Comparison of ENCODE assay signal across 8 cellular contexts in the genomic region with DNA sequence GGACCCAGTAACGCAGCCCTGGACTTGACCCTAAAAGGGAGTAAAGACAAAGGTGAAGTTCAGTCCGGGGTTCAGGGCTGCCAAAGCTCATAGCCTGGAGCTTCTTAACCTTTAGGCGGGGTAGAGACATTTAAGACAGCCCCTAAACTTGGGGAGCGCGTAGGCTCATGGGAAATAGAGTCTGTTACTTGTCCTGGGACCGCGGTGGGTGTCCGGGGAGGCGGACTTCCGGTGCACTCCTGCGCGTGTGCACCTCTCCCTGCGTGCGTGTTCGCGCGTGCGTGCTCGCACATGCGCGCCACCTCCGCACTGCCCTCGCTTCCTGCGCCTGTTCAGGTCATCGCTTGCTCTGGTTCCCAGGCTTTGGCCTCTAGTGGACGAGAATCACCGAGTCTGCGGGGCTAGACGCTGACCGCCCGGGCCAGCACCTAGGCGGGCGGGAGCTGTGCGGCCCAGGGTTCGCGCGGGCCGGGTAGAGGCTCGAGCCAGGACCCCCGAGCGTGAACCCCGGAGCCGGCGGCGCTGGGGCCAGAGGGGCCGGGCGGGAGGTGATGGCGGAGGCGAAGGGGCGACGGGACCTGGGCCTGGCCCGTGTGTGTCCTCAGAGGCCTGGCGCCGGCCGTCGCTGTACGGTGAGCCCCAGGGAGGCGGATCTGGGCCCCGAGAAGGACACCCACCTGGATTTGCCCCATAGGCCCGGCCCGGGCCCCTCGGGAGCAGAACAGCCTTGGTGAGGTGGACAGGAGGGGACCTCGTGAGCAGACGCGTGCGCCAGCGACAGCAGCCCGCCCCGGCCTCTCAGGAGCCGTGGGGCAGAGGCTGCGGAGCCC. TPM values are rescaled to one million over a fixed set of nuclear protein-coding genes. Genes with fewer than 3 reads are reported as not detected.
A peak's percentile ranks its signal among the peaks of the same experiment; 100 is the strongest.
DNase-seq lines count a peak whose midpoint lies in the region; TF ChIP-seq lines count a peak whose summit lies in the region.
"Not testable (repeated sequence)": the region's sequence is repeated elsewhere in the genome, so short reads cannot be mapped to it uniquely, and the experiment has no call there.

No MANE protein-coding gene starts in this region.

- not testable (repeated sequence) for H2BK5ac ChIP-seq in H9 (ENCODE audit: insufficient read length, low read length)

- H4K5ac ChIP-seq in H9 (ENCODE audit: insufficient read length, low read depth, low read length), result not testable (repeated sequence)

- not testable (repeated sequence) for H4K20me1 ChIP-seq in H9 (ENCODE audit: control insufficient read depth, insufficient read depth, insufficient read length); Loucy (ENCODE audit: insufficient read depth, low read length, poor library complexity, severe bottlenecking); neural cell (ENCODE audit: insufficient read depth)

- H3K23ac ChIP-seq in H9 (ENCODE audit: insufficient read length, low read depth, low read length), result not testable (repeated sequence)

- not testable (repeated sequence) for H3K4ac ChIP-seq in H9 (ENCODE audit: low read depth, low read length)

- H2BK20ac ChIP-seq in H9 (ENCODE audit: low read depth, low read length, poor library complexity, severe bottlenecking), result not testable (repeated sequence)

- H3K27ac Mint-ChIP-seq in H9, result peak overlapping the region in 2 of 3 experiments; percentile 79 to 84; a peak in 2 of 7 replicates
- H3K27ac Mint-ChIP-seq in stimulated activated naive CD8-positive, alpha-beta T cell treated with anti-CD3 and anti-CD28 coated beads, Interleukin-15, Interleukin-2, amounts not matched to agents 100 ng/mL and 50 ng/mL, for 24 hours, result peak overlapping the region; percentile 90

- H3K9ac ChIP-seq in ES-I3 (ENCODE audit: low read depth, low read length) (peak overlapping the region; percentile 75), H9 (ENCODE audit: extremely low read depth, insufficient read length, low read length) (peak overlapping the region; percentile 17), Loucy (ENCODE audit: low read depth, low read length, poor library complexity, severe bottlenecking) (peak overlapping the region; percentile 87), neural cell (ENCODE audit: low read length) (peak overlapping the region; percentile 78)

- TF ChIP-seq POLR2A in Raji (IDR thresholded peaks at IDR 0.05; ENCODE audit: insufficient read depth, low read depth, low read length), result peak; percentile 81

- H2BK120ac ChIP-seq in H9 (ENCODE audit: low read depth, low read length, poor library complexity, severe bottlenecking), result not testable (repeated sequence)

- not testable (repeated sequence) for H3K9me3 Mint-ChIP-seq in H9; stimulated activated naive CD8-positive, alpha-beta T cell treated with anti-CD3 and anti-CD28 coated beads, Interleukin-15, Interleukin-2, amounts not matched to agents 100 ng/mL and 50 ng/mL, for 24 hours

- TF ChIP-seq CTCF in H9 (conservative IDR thresholded peaks at IDR 0.05); Loucy (conservative IDR thresholded peaks at IDR 0.05; ENCODE audit: low read length); fibroblast of villous mesenchyme (IDR thresholded peaks at IDR 0.05; ENCODE audit: insufficient read depth, low read depth, low read length); neural cell (IDR thresholded peaks at IDR 0.05; ENCODE audit: poor library complexity, severe bottlenecking): not testable (repeated sequence)

- H3T11ph ChIP-seq in H9 (ENCODE audit: low read length), result not testable (repeated sequence)

- H3K27me3 Mint-ChIP-seq in H9 (ENCODE audit: low read depth); stimulated activated naive CD8-positive, alpha-beta T cell treated with anti-CD3 and anti-CD28 coated beads, Interleukin-15, Interleukin-2, amounts not matched to agents 100 ng/mL and 50 ng/mL, for 24 hours: not testable (repeated sequence)

- H4K8ac ChIP-seq in H9 (replicated peaks; ENCODE audit: insufficient read length, low read depth, low read length), result not testable (repeated sequence)

- WGBS in H9 (ENCODE audit: extremely low coverage, insufficient read length, low lambda C conversion rate), result no CpG with 5 or more reads among the region's 71 CpGs

- H2AFZ ChIP-seq in H9 (ENCODE audit: low read length); neural cell (ENCODE audit: low read depth, low read length): not testable (repeated sequence)
- peak overlapping the region; percentile 81; the same call in 1 of the 2 replicates for H2AFZ ChIP-seq in Loucy (ENCODE audit: low read length)

- not testable (repeated sequence) for H3K14ac ChIP-seq in H9 (ENCODE audit: insufficient read depth, low read length)

- H2BK12ac ChIP-seq in H9 (ENCODE audit: insufficient read length, low read depth, low read length), result not testable (repeated sequence)

- H3K4me2 ChIP-seq in H9 (ENCODE audit: insufficient read depth, insufficient read length, low read length), result peak overlapping the region; percentile 44
- H3K4me2 ChIP-seq in Loucy (ENCODE audit: low read depth, low read length, poor library complexity, severe bottlenecking), result peak overlapping the region; percentile 84
- not testable (repeated sequence) for H3K4me2 ChIP-seq in neural cell (ENCODE audit: low read length)

- H3K9me2 ChIP-seq in Loucy (replicated peaks; ENCODE audit: low read depth, low read length); neural cell (ENCODE audit: insufficient read depth, low read length): not testable (repeated sequence)

- H3K79me1 ChIP-seq in H9 (ENCODE audit: insufficient read depth, low read depth, low read length, poor library complexity, severe bottlenecking), result not testable (repeated sequence)

- H3K36me3 Mint-ChIP-seq in H9 (ENCODE audit: insufficient read depth in 1 of 3, low read depth in 3 of 3), result peaks cover 4 to 11% (median 9%) of the 10 kb centered on the region in 3 experiments; a peak in 6 of 7 replicates
- H3K36me3 Mint-ChIP-seq in stimulated activated naive CD8-positive, alpha-beta T cell treated with anti-CD3 and anti-CD28 coated beads, Interleukin-15, Interleukin-2, amounts not matched to agents 100 ng/mL and 50 ng/mL, for 24 hours (ENCODE audit: low read depth), result peaks cover 24% of the 10 kb centered on the region

- peak; percentile 96 for DNase-seq in H9
- peak; percentile 93 for DNase-seq in activated effector memory CD4-positive, alpha-beta T cell treated with anti-CD3 and anti-CD28 coated beads, Interleukin-2, amount 50 U/mL, for 16 hours
- peak; percentile 89 for DNase-seq in fibroblast of villous mesenchyme (ENCODE audit: low read depth)

- H3K56ac ChIP-seq in H9 (ENCODE audit: insufficient read length, low read depth, low read length), result not testable (repeated sequence)

- H3K27me3 ChIP-seq in H9 (ENCODE audit: insufficient read depth, low read length); Loucy (ENCODE audit: insufficient read depth, low read length, poor library complexity, severe bottlenecking); neural cell (ENCODE audit: insufficient read depth, low read depth, low read length): not testable (repeated sequence)

- H3K4me1 Mint-ChIP-seq in H9, result not testable (repeated sequence)
- H3K4me1 Mint-ChIP-seq in stimulated activated naive CD8-positive, alpha-beta T cell treated with anti-CD3 and anti-CD28 coated beads, Interleukin-15, Interleukin-2, amounts not matched to agents 100 ng/mL and 50 ng/mL, for 24 hours (ENCODE audit: low read depth), result peaks cover 28% of the 10 kb centered on the region

- H3K23me2 ChIP-seq in H9 (ENCODE audit: insufficient read length, low read depth, low read length, poor library complexity, severe bottlenecking), result not testable (repeated sequence)

- not testable (repeated sequence) for H3K79me2 ChIP-seq in H9 (ENCODE audit: insufficient read depth, low read length); neural cell (replicated peaks; ENCODE audit: insufficient read depth, low read length)
- H3K79me2 ChIP-seq in Loucy (ENCODE audit: insufficient read depth, low read length), result peaks cover 30% of the 10 kb centered on the region

- not testable (repeated sequence) for H4K91ac ChIP-seq in H9 (ENCODE audit: insufficient read length, low read depth, low read length)

- not testable (repeated sequence) for H3F3A ChIP-seq in Loucy (ENCODE audit: low read depth); neural cell (ENCODE audit: insufficient read depth, low read length, poor library complexity, severe bottlenecking)

- not testable (repeated sequence) for H3K36me3 ChIP-seq in ES-I3 (ENCODE audit: insufficient read depth, low read length); Loucy (ENCODE audit: insufficient read depth, low read length); neural cell (ENCODE audit: insufficient read depth, low read length)

- H2BK15ac ChIP-seq in H9 (ENCODE audit: low read depth, low read length), result not testable (repeated sequence)

- H3K18ac ChIP-seq in H9 (ENCODE audit: insufficient read length, low read depth, low read length), result not testable (repeated sequence)

- peak; percentile 13 for TF ChIP-seq EP300 in neural cell (conservative IDR thresholded peaks at IDR 0.05; ENCODE audit: poor library complexity, severe bottlenecking)

- H3K4me3 Mint-ChIP-seq in H9, result peak overlapping the region; percentile 87 to 91
- H3K4me3 Mint-ChIP-seq in stimulated activated naive CD8-positive, alpha-beta T cell treated with anti-CD3 and anti-CD28 coated beads, Interleukin-15, Interleukin-2, amounts not matched to agents 100 ng/mL and 50 ng/mL, for 24 hours, result peak overlapping the region; percentile 92

- not testable (repeated sequence) for H3K9me3 ChIP-seq in ES-I3 (ENCODE audit: control insufficient read depth, insufficient read depth, low read length); H9 (ENCODE audit: control insufficient read depth, low read depth, low read length); Loucy (ENCODE audit: insufficient read depth, low read depth, low read length); neural cell (ENCODE audit: low read length)

- H3K4me1 ChIP-seq in ES-I3 (ENCODE audit: insufficient read depth, low read length); H9 (ENCODE audit: insufficient read depth, low read length); Loucy (ENCODE audit: insufficient read depth, low read length, poor library complexity, severe bottlenecking): not testable (repeated sequence)

- not testable (repeated sequence) for H3K27ac ChIP-seq in H9 (ENCODE audit: insufficient read length, low read depth, low read length)
- H3K27ac ChIP-seq in neural cell (ENCODE audit: low read length), result peak overlapping the region; percentile 66

- TF ChIP-seq RAD21 in neural cell (conservative IDR thresholded peaks at IDR 0.05), result not testable (repeated sequence)

- H2AK5ac ChIP-seq in H9 (ENCODE audit: insufficient read length, low read length), result not testable (repeated sequence)

- H3K4me3 ChIP-seq in Loucy (ENCODE audit: low read length, poor library complexity, severe bottlenecking) (peak overlapping the region; percentile 86), fibroblast of villous mesenchyme (ENCODE audit: low read depth, low read length) (peak overlapping the region; percentile 74), neural cell (ENCODE audit: low read length) (peak overlapping the region; percentile 72)

RNA-seq across cellular contexts. Expression of a gene that starts 6.1 kb away (rescaled TPM):
- total RNA-seq in H9 (2021), result not detected in 2 replicates
- total RNA-seq in fibroblast of villous mesenchyme, result not detected in 2 replicates
- 0.81 and 1.2 TPM in 2 replicates for polyA plus RNA-seq in neural cell
- polyA minus RNA-seq in neural cell, result 0.35 TPM in 1 of 2 replicates, not detected in the other

RNA-seq across cellular contexts. Expression of a gene that starts 38.9 kb away (rescaled TPM):
- total RNA-seq in H9 (2021) (2.1 and 3.5 TPM in 2 replicates), fibroblast of villous mesenchyme (0.43 TPM in 1 of 2 replicates, not detected in the other)
- 0.88 TPM in 1 of 2 replicates, not detected in the other for polyA plus RNA-seq in neural cell
- polyA minus RNA-seq in neural cell, result 2.2 TPM in 1 of 2 replicates, not detected in the other

Comparison
In these comparisons a context has a peak if more than half of its experiments do, and no peak if none do; other contexts are left out.
1. H3K9ac ChIP-seq: peak in every context shown above with its lines; median percentile 87 in Loucy; 78 in neural cell; 75 in ES-I3; 17 in H9.